Comparison of ENCODE assay signal across 8 cellular contexts in genomic region chr19:11699931-11700794, GRCh38. TPM values are rescaled to one million over a fixed set of nuclear protein-coding genes. Genes with fewer than 3 reads are reported as not detected.
DNase-seq lines count a peak whose midpoint lies in the region; ATAC-seq and TF ChIP-seq lines count a peak whose summit lies in the region.

No MANE protein-coding gene starts in this region.

- ATAC-seq in HG03457 (IDR thresholded peaks at IDR 0.05; ENCODE audit: unreplicated experiment) = no peak
- ATAC-seq in HG02870 (IDR thresholded peaks at IDR 0.05; ENCODE audit: unreplicated experiment) = no peak

- H3K27me3 ChIP-seq in BE2C (no peaks in the 10 kb centered on the region), PC-9 (ENCODE audit: insufficient read depth, low read depth) (no peaks in the 10 kb centered on the region), endodermal cell (ENCODE audit: control insufficient read depth, insufficient read depth, low read length, poor library complexity, severe bottlenecking) (no peaks in the 10 kb centered on the region), parathyroid adenoma (ENCODE audit: control insufficient read depth, insufficient read depth, low read length) (no peaks in the 10 kb centered on the region)

- H3K4me3 ChIP-seq in BE2C (ENCODE audit: low read depth, low read length) (no peak overlapping the region), PC-9 (no peak overlapping the region), endodermal cell (ENCODE audit: low read length) (no peak overlapping the region), parathyroid adenoma (ENCODE audit: low read depth, low read length) (no peak overlapping the region)

- no peak overlapping the region for H3K4me3 Mint-ChIP-seq in endodermal cell

- H3K27me3 Mint-ChIP-seq in endodermal cell (ENCODE audit: insufficient read depth) = peaks cover 45% of the 10 kb centered on the region

- H3K9me3 Mint-ChIP-seq in endodermal cell = no peaks in the 10 kb centered on the region

- H3K4me1 Mint-ChIP-seq in endodermal cell = no peaks in the 10 kb centered on the region

- no TSS peak for BruUV-seq in PC-9 (replicated peaks; lab: Mats Ljungman, UMichigan)

- H3K36me3 ChIP-seq in BE2C = no peaks in the 10 kb centered on the region
- no peaks in the 10 kb centered on the region for H3K36me3 ChIP-seq in PC-9 (ENCODE audit: low read depth)
- H3K36me3 ChIP-seq in endodermal cell (ENCODE audit: control insufficient read depth, insufficient read depth, low read length) = no peaks in the 10 kb centered on the region
- H3K36me3 ChIP-seq in parathyroid adenoma (ENCODE audit: control insufficient read depth, insufficient read depth, low read length) = no peaks in the 10 kb centered on the region

- intact Hi-C loops in PC-9 (cut with micrococcal nuclease; ENCODE audit: unreplicated experiment) = loop anchor here (5.0 kb wide), 2 partner anchors 37 to 67 kb away; partner anchors contain the start of genes ZNF441 and ZNF823

- H3K4me2 ChIP-seq in PC-9 = peak overlapping the region; percentile 18; the same call in 1 of the 2 replicates
- H3K4me2 ChIP-seq in parathyroid adenoma (ENCODE audit: low read length) = no peak overlapping the region

- no peaks in the 10 kb centered on the region for H4K20me1 ChIP-seq in PC-9 (ENCODE audit: insufficient read depth)

- H3K9ac ChIP-seq in endodermal cell (ENCODE audit: extremely low read depth, low read length, poor library complexity, severe bottlenecking) (no peak overlapping the region), parathyroid adenoma (no peak overlapping the region)

- 67 to 69% methylated on average over 6 of the region's 6 CpGs for WGBS in endodermal cell (ENCODE audit: insufficient coverage in 1 of 2, insufficient read length in 1 of 2), 2 experiments

- POLR2A ChIA-PET in PC-9 (lab: Charles Lee; ENCODE audit: unreplicated experiment) = interaction anchor here (0.6 to 0.7 kb wide), 2 partner anchors 29 to 103 kb away, joined by 3 to 12 read pairs; no protein-coding TSS in a partner anchor

- no peaks in the 10 kb centered on the region for H3K9me3 ChIP-seq in BE2C
- no peaks in the 10 kb centered on the region for H3K9me3 ChIP-seq in PC-9 (ENCODE audit: insufficient read depth, low read depth)
- H3K9me3 ChIP-seq in endodermal cell (ENCODE audit: control insufficient read depth, low read length) = no peaks in the 10 kb centered on the region
- no peaks in the 10 kb centered on the region for H3K9me3 ChIP-seq in parathyroid adenoma (ENCODE audit: control insufficient read depth, low read length)

- H3K36me3 Mint-ChIP-seq in endodermal cell (ENCODE audit: low read depth) = no peaks in the 10 kb centered on the region

- no peaks in the 10 kb centered on the region for H3F3A ChIP-seq in PC-9 (ENCODE audit: insufficient read depth, low read depth)

- CTCF ChIA-PET in PC-9 (lab: Charles Lee) = interaction anchor here (0.5 to 1.5 kb wide), 11 partner anchors 8 to 359 kb away, joined by 3 to 5 read pairs (median 3); no protein-coding TSS in a partner anchor

- TF ChIP-seq CTCF in BE2C (IDR thresholded peaks at IDR 0.05; ENCODE audit: low read depth, low read length) (peak; percentile 76), GM20000 (IDR thresholded peaks at IDR 0.05; ENCODE audit: extremely low read depth, missing control alignments) (peak; percentile 52), PC-9 (conservative IDR thresholded peaks at IDR 0.05) (peak; percentile 92), endodermal cell (conservative IDR thresholded peaks at IDR 0.05) (peak; percentile 83), parathyroid adenoma (IDR thresholded peaks at IDR 0.05) (peak; percentile 78)

- no peaks in the 10 kb centered on the region; the same call in 1 of the 2 replicates for H3K4me1 ChIP-seq in BE2C
- 0 out of 2 replicates have a peak, but pooled peaks cover 1% of the 10 kb centered on the region for H3K4me1 ChIP-seq in PC-9 (replicated peaks; ENCODE audit: insufficient read depth)
- no peaks in the 10 kb centered on the region for H3K4me1 ChIP-seq in endodermal cell (ENCODE audit: control insufficient read depth, insufficient read depth, low read length)
- H3K4me1 ChIP-seq in parathyroid adenoma = no peaks in the 10 kb centered on the region

- no peak overlapping the region for H3K27ac ChIP-seq in PC-9
- H3K27ac ChIP-seq in endodermal cell (ENCODE audit: low read depth, low read length) = no peak overlapping the region
- H3K27ac ChIP-seq in parathyroid adenoma = no peak overlapping the region

- H3K79me2 ChIP-seq in PC-9 (ENCODE audit: low read depth) (no peaks in the 10 kb centered on the region), parathyroid adenoma (no peaks in the 10 kb centered on the region)

- no peak overlapping the region for H3K27ac Mint-ChIP-seq in endodermal cell

- DNase-seq in BE2C = peak; percentile 15
- DNase-seq in GM20000 (ENCODE audit: low spot score) = peak; percentile 31
- DNase-seq in PC-9 = peak; percentile 12 to 43
- peak; percentile 56 for DNase-seq in endodermal cell
- no peak for DNase-seq in activated gamma-delta T cell treated with Interleukin-2 at 50 U/mL for 16 hours

- no peak overlapping the region for H2AFZ ChIP-seq in PC-9
- no peak overlapping the region for H2AFZ ChIP-seq in parathyroid adenoma

- H3K9me2 ChIP-seq in PC-9 (ENCODE audit: insufficient read depth) = no peaks in the 10 kb centered on the region

RNA-seq across cellular contexts. Expression of gene ZNF823, which starts 38.6 kb away (rescaled TPM):
- 3.9 TPM for polyA plus RNA-seq in BE2C (2012; ENCODE audit: insufficient read depth, insufficient read length, low read depth)
- total RNA-seq in PC-9 (2021) = 6.7 and 7.4 TPM in 2 replicates
- 10 to 100 TPM in 1 of 2 donors, 1 to 10 TPM in 1; 9.5 to 10.6 TPM for total RNA-seq in endodermal cell
- polyA plus RNA-seq in endodermal cell (2013, experiment 1 of 2) = 6.2 TPM
- polyA plus RNA-seq in endodermal cell (2013, experiment 2 of 2) = 5.2 TPM
